10 cellular contexts compared by ENCODE assay signal in genomic region chr3:192879346-192880031, GRCh38. TPM values are rescaled to one million over a fixed set of nuclear protein-coding genes. Genes with fewer than 3 reads are reported as not detected.
A peak's percentile ranks its signal among the peaks of the same experiment; 100 is the strongest.
DNase-seq lines count a peak whose midpoint lies in the region; ATAC-seq and TF ChIP-seq lines count a peak whose summit lies in the region.
"Had no signal": no experiment of that assay in that cellular context is flagged by ENCODE, and none has a peak within 500 bp of the region (broad histone marks: within the 10 kb centered on the region; RNA-seq: fewer than 3 reads in every experiment).

No MANE protein-coding gene starts in this region.

- TF ChIP-seq CTCF in IMR-90 (conservative IDR thresholded peaks at IDR 0.05; ENCODE audit: low read depth, low read length) (no peak), chondrocyte (IDR thresholded peaks at IDR 0.05) (no peak), left lung (IDR thresholded peaks at IDR 0.05) (no peak), tibial artery (IDR thresholded peaks at IDR 0.05) (no peak)

- H2BK120ac ChIP-seq in IMR-90 (ENCODE audit: low read depth, low read length), result peak overlapping the region; percentile 84

- intact Hi-C loops in IMR-90 (cut with micrococcal nuclease), result loop anchor here (1.0 to 2.0 kb wide), 2 partner anchors 37 to 48 kb away; partner anchors contain the start of gene MB21D2
- intact Hi-C loops in left lung (cut with DNase I), result no loop called here
- intact Hi-C loops in tibial artery (cut with DNase I; ENCODE audit: low total_unique reads), result no loop called here
- intact Hi-C loops in head of caudate nucleus (cut with DNase I), result no loop called here

- H3K4me1 Mint-ChIP-seq in chondrocyte (ENCODE audit: low read depth), result peaks cover 35% of the 10 kb centered on the region

- no peak overlapping the region for H3K4me3 ChIP-seq in IMR-90 (ENCODE audit: insufficient read depth, low read depth, low read length)
- no peak overlapping the region for H3K4me3 ChIP-seq in left lung
- no peak overlapping the region for H3K4me3 ChIP-seq in tibial artery

- CTCF ChIA-PET in IMR-90 (lab: Yijun Ruan, JAX), result interaction anchor here (0.6 to 1.8 kb wide), 2 partner anchors 9 to 1725 kb away, joined by 3 to 4 read pairs; no protein-coding TSS in a partner anchor

- POLR2A ChIA-PET in IMR-90 (lab: Charles Lee; ENCODE audit: unreplicated experiment), result no interaction called here

- H3K23ac ChIP-seq in IMR-90 (ENCODE audit: low read depth, low read length), result peak overlapping the region; percentile 77

- peak overlapping the region; percentile 49 for H3K27ac ChIP-seq in IMR-90 (ENCODE audit: insufficient read depth, low read length)
- no peak overlapping the region for H3K27ac ChIP-seq in left lung
- no peak overlapping the region for H3K27ac ChIP-seq in tibial artery

- H2AK5ac ChIP-seq in IMR-90 (ENCODE audit: low read depth, low read length), result peak overlapping the region; percentile 88

- no peaks in the 10 kb centered on the region for H3K27me3 Mint-ChIP-seq in chondrocyte (ENCODE audit: low read depth)

- no peak overlapping the region for H3K27ac Mint-ChIP-seq in chondrocyte (ENCODE audit: unreplicated experiment)

- TF ChIP-seq POLR2A in IMR-90 (IDR thresholded peaks at IDR 0.05; ENCODE audit: low read depth, low read length), result no peak

- ATAC-seq in IMR-90 (ENCODE audit: low read depth) (peak; percentile 82), left lung (peak; percentile 87)

- BruUV-seq in IMR-90 (replicated peaks; lab: Mats Ljungman, UMichigan), result no TSS peak

- peak overlapping the region; percentile 90 for H4K91ac ChIP-seq in IMR-90 (ENCODE audit: insufficient read depth, low read depth, low read length)

- H2AK9ac ChIP-seq in IMR-90 (replicated peaks; ENCODE audit: low read depth, low read length, poor library complexity), result peak overlapping the region; percentile 21

- H3K9me3 ChIP-seq in IMR-90 (ENCODE audit: control insufficient read depth, insufficient read depth, low read length) (0 out of 2 replicates have a peak, but pooled peaks cover 2% of the 10 kb centered on the region), left lung (no peaks in the 10 kb centered on the region), tibial artery (no peaks in the 10 kb centered on the region)

- H3K36me3 Mint-ChIP-seq in chondrocyte (ENCODE audit: low read depth), result no peaks in the 10 kb centered on the region

- DNase-seq in AG20443 (ENCODE audit: low spot score) (peak; percentile 95), IMR-90 (peak; percentile 96), chondrocyte (ENCODE audit: low spot score) (no peak), left lung (no peak), tibial artery (no peak), NCI-H1694 (lab: John Stamatoyannopoulos, UW) (no peak), head of caudate nucleus (no peak), MV-4-11 (lab: John Stamatoyannopoulos, UW) (no peak)
- DNase-seq: activated CD8-positive, alpha-beta memory T cell treated with anti-CD3 and anti-CD28 coated beads, Interleukin-2, amount 50 U/mL, for 4 hours; NCI-H526 had no signal

- H3K56ac ChIP-seq in IMR-90 (ENCODE audit: extremely low read depth, insufficient read depth, low read length), result peak overlapping the region; percentile 49; the same call in 1 of the 2 replicates

- peaks cover 24% of the 10 kb centered on the region for H3K9me1 ChIP-seq in IMR-90 (ENCODE audit: insufficient read depth, low read length)

- peak overlapping the region; percentile 7 for H4K5ac ChIP-seq in IMR-90 (ENCODE audit: low read depth, low read length)

- peak overlapping the region; percentile 20 for H3K14ac ChIP-seq in IMR-90 (replicated peaks; ENCODE audit: low read depth, low read length)

- no peak for TF ChIP-seq RAD21 in IMR-90 (IDR thresholded peaks at IDR 0.05; ENCODE audit: low read length)

- WGBS in IMR-90 (ENCODE audit: extremely low coverage in 2 of 2, insufficient read length in 1 of 2), 2 experiments, result no CpG with 5 or more reads among the region's 8 CpGs

- H3K4me3 Mint-ChIP-seq in chondrocyte (ENCODE audit: unreplicated experiment), result peak overlapping the region; percentile 35

- in situ Hi-C loops in IMR-90 (cut with MboI; ENCODE audit: low sequenced_read_pairs), result loop anchor here (25.0 kb wide), 1 partner anchor 1542 kb away; the partner anchor contains the start of genes CCDC50 and UTS2B

- H2BK15ac ChIP-seq in IMR-90 (ENCODE audit: low read depth, low read length), result peak overlapping the region; percentile 80; the same call in 1 of the 3 replicates

- dilution Hi-C loops in IMR-90 (cut with HindIII; ENCODE audit: low sequenced_read_pairs, unreplicated experiment), result no loop called here

- H3K4me1 ChIP-seq in IMR-90 (ENCODE audit: control insufficient read depth, insufficient read depth, low read length), result peaks cover 14% of the 10 kb centered on the region
- no peaks in the 10 kb centered on the region for H3K4me1 ChIP-seq in left lung
- peaks cover 0 to 12% (median 4%) of the 10 kb centered on the region in 4 donors for H3K4me1 ChIP-seq in tibial artery

- peak overlapping the region; percentile 82 for H3K4ac ChIP-seq in IMR-90 (ENCODE audit: low read depth, low read length)

- H3K4me2 ChIP-seq in IMR-90 (ENCODE audit: low read depth, low read length), result peak overlapping the region; percentile 11; the same call in 1 of the 2 replicates

- H4K8ac ChIP-seq in IMR-90 (ENCODE audit: low read depth in 2 of 2, low read length in 2 of 2), result peak overlapping the region; percentile 44 to 74; a peak in 3 of 4 replicates

- no peaks in the 10 kb centered on the region for H3K9me3 Mint-ChIP-seq in chondrocyte (ENCODE audit: low read depth)

- H3K18ac ChIP-seq in IMR-90 (ENCODE audit: low read depth, low read length), result peak overlapping the region; percentile 31; the same call in 1 of the 2 replicates

- H3K36me3 ChIP-seq in IMR-90 (ENCODE audit: control insufficient read depth, insufficient read depth, low read length) (no peaks in the 10 kb centered on the region), left lung (no peaks in the 10 kb centered on the region), tibial artery (no peaks in the 10 kb centered on the region)

- no peaks in the 10 kb centered on the region for H4K20me1 ChIP-seq in IMR-90 (ENCODE audit: insufficient read depth, low read length)

- peak overlapping the region; percentile 74 for H2BK5ac ChIP-seq in IMR-90 (ENCODE audit: low read depth, low read length, poor library complexity, severe bottlenecking)

- H3K79me1 ChIP-seq in IMR-90 (ENCODE audit: low read depth in 1 of 2, low read length in 2 of 2), result peaks cover 34 to 63% of the 10 kb centered on the region in 2 experiments

- peak overlapping the region; percentile 92 for H2BK20ac ChIP-seq in IMR-90 (ENCODE audit: low read depth, low read length)

- H3K27me3 ChIP-seq in IMR-90 (ENCODE audit: control insufficient read depth, insufficient read depth, low read length) (no peaks in the 10 kb centered on the region), left lung (peaks cover 0 to under 1% of the 10 kb centered on the region in 2 donors), tibial artery (no peaks in the 10 kb centered on the region)

- peak overlapping the region; percentile 35 for H2AFZ ChIP-seq in IMR-90 (replicated peaks; ENCODE audit: low read length, poor library complexity)

- no peak overlapping the region for H3K9ac ChIP-seq in IMR-90 (ENCODE audit: low read depth, low read length)

TF ChIP-seq in IMR-90, 13 proteins besides CTCF, POLR2A, EP300 and RAD21:
- no peak for TF ChIP-seq CHD1 (IDR thresholded peaks at IDR 0.05; ENCODE audit: low read depth, low read length)
- TF ChIP-seq CEBPB (IDR thresholded peaks at IDR 0.05; ENCODE audit: low read depth, low read length), result peak; percentile 78
- TF ChIP-seq FOS (IDR thresholded peaks at IDR 0.05; ENCODE audit: low read depth, low read length), result peak; percentile 37; the same call in 1 of the 2 replicates

RNA-seq across cellular contexts. Expression of gene MB21D2, which starts 38.2 kb away (rescaled TPM):
- total RNA-seq in IMR-90 (2012; rRNA removed) (44.8 and 46.4 TPM in 2 replicates), chondrocyte (8.2 to 8.9 TPM (median 8.7 TPM) in 3 replicates), left lung (1 to 10 TPM; 3.2 to 4.1 TPM)
- polyA plus RNA-seq in IMR-90 (2012; rRNA removed), result 13.6 and 14.6 TPM in 2 replicates
- polyA plus RNA-seq in IMR-90 (2012; cell fraction: cytosol; rRNA removed), result 8.7 and 9.0 TPM in 2 replicates
- 7.6 and 8.1 TPM in 2 replicates for polyA plus RNA-seq in IMR-90 (2012; cell fraction: nucleus; rRNA removed; ENCODE audit: low replicate concordance)

Comparison
In these comparisons a context has a peak if more than half of its experiments do, and no peak if none do; other contexts are left out.
1. DNase-seq: peak in AG20443 (single experiment) and IMR-90 (single experiment); none in chondrocyte (single experiment), left lung (0 of 2), tibial artery (0 of 2), NCI-H1694 (single experiment), head of caudate nucleus (0 of 42) and MV-4-11 (single experiment).